Comparison of ENCODE assay signal across 1 cellular context in the genomic region with DNA sequence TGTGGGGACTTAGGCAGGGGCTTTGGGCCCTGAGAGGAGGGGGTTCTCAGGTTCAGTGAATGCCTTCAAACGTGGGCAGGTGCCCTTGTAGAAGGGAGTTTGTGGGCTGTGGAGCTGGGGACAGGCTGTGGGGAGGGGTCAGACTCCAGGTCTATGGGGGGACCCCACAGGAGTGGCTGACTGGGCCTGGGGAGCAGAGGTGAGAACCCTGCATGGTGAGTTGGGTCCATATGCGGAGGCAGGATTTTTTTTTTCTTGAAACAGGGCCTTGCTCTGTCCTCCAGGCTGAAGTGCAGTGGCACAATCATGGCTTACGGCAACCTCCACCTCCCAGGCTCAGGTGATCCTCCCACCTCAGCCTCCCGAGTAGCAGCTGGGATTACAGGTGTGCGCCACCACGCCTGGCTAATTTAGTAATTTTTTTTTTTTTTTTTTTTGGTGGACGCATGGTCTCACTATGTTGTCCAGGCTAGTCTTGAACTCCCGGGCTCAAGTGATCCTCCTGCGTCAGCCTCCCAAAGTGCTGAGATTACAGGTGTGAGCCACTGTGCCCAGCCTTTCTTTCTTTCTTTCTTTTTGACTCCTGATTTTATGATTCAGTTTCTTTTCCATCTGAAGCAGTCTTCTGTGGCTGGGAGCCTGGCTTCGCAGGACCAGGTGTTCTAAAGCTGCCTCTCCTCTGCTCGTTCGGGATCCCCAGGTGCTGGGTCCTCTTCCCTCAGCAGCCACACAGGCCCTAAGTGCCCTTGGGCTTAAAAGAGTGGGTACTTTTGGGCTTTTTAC.
TF ChIP-seq lines count a peak whose summit lies in the region.

No MANE protein-coding gene starts in this region.

TF ChIP-seq in IMR-90, 13 proteins besides CTCF, POLR2A, EP300 and RAD21 (continued from another document):
- TF ChIP-seq CHD1 (IDR thresholded peaks at IDR 0.05; ENCODE audit: low read depth, low read length) (no peak), RCOR1 (IDR thresholded peaks at IDR 0.05; ENCODE audit: insufficient replicate concordance, low read length) (no peak), MXI1 (IDR thresholded peaks at IDR 0.05; ENCODE audit: borderline replicate concordance, low read depth, low read length) (no peak)
